Comparison of ENCODE assay signal across 16 cellular contexts in genomic region chr1:185448591-185449186, GRCh38.
"Had no signal": no experiment of that assay in that cellular context is flagged by ENCODE, and none has a peak within 500 bp of the region (broad histone marks: within the 10 kb centered on the region; RNA-seq: fewer than 3 reads in every experiment).

No MANE protein-coding gene starts in this region.

- ATAC-seq: activated T-helper 17 cell treated with anti-CD3 and anti-CD28 coated beads, Interleukin-2, amount 50 U/mL, for 72 hours; esophagus mucosa; foreskin keratinocyte; left lobe of liver; psoas muscle; stimulated activated naive CD8-positive, alpha-beta T cell treated with anti-CD3 and anti-CD28 coated beads, Interleukin-15, amount 100 ng/mL, for 72 hours had no signal

- H3K27ac ChIP-seq: dorsolateral prefrontal cortex, foreskin keratinocyte, psoas muscle, sigmoid colon, thoracic aorta, uterus had no signal

- H3K9me3 ChIP-seq: psoas muscle, sigmoid colon, thoracic aorta, uterus had no signal

- H3K4me3 ChIP-seq: dorsolateral prefrontal cortex, psoas muscle, sigmoid colon, thoracic aorta, uterus had no signal

- H3K36me3 ChIP-seq: sigmoid colon, thoracic aorta, uterus had no signal

- H3K27me3 ChIP-seq: dorsolateral prefrontal cortex, foreskin keratinocyte, sigmoid colon, uterus had no signal

- H3K4me1 ChIP-seq: foreskin keratinocyte, psoas muscle, sigmoid colon, uterus had no signal

- DNase-seq: activated B cell treated with CpG ODN at 0.5 μM for 24 hours; activated CD4-positive, alpha-beta T cell treated with anti-CD3 and anti-CD28 coated beads, Interleukin-2, amount 50 U/mL, for 1 hour; activated naive CD4-positive, alpha-beta T cell treated with anti-CD3 and anti-CD28 coated beads for 36 hours; activated T-cell treated with anti-CD3 and anti-CD28 coated beads for 4 hours; dorsolateral prefrontal cortex; foreskin keratinocyte; nephron progenitor cell; psoas muscle; sigmoid colon; stimulated activated CD4-positive, alpha-beta T cell treated with anti-CD3 and anti-CD28 coated beads, Interleukin-4, amount 100 ng/mL, for 24 hours; stimulated activated naive CD8-positive, alpha-beta T cell treated with anti-CD3 and anti-CD28 coated beads, Interleukin-15, amount 100 ng/mL, for 72 hours; uterus had no signal
